23 cellular contexts compared by ENCODE assay signal in the genomic region with DNA sequence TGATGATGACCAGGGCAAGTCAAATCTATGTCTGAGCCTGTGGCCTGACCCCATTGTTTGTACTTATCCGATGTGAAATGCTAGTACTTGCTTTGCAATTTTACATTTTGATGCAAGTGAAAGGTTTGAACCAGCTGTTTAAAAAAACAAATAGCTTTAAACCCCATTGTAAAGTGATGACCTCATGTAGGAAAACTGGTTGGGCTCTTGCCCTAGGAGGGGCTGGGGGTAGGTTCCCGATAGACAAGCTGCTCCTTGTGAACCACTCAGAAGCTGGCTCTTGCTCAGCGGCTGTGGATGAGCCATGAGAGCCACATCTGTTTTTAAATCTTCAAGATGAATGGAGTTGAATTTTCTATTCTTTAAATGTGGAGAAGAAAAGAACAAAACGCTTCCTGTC.
DNase-seq lines count a peak whose midpoint lies in the region; ATAC-seq and TF ChIP-seq lines count a peak whose summit lies in the region.
"Had no signal": no experiment of that assay in that cellular context is flagged by ENCODE, and none has a peak within 500 bp of the region (broad histone marks: within the 10 kb centered on the region; RNA-seq: fewer than 3 reads in every experiment).

No MANE protein-coding gene starts in this region.

- H3K4me3 ChIP-seq in right cardiac atrium (ENCODE audit: low read length) = no peak overlapping the region
- H3K4me3 ChIP-seq: adrenal gland, SJSA1, suprapubic skin had no signal

- H3K4me1 ChIP-seq in right cardiac atrium (ENCODE audit: control insufficient read depth, insufficient read depth, low read length) = no peaks in the 10 kb centered on the region
- H3K4me1 ChIP-seq: adrenal gland, SJSA1 had no signal

- ATAC-seq in right cardiac atrium = no peak
- no peak for ATAC-seq in HG03159 (IDR thresholded peaks at IDR 0.05; ENCODE audit: unreplicated experiment)
- no peak for ATAC-seq in HG03280 (IDR thresholded peaks at IDR 0.05; ENCODE audit: unreplicated experiment)
- ATAC-seq: left colon, PC-3 had no signal

- H3K9me3 Mint-ChIP-seq in nephron = no peaks in the 10 kb centered on the region
- H3K9me3 Mint-ChIP-seq in activated CD4-positive, alpha-beta T cell treated with anti-CD3 and anti-CD28 coated beads, Interleukin-2, amount 10 ng/mL, durations not matched to agents 7 days and 5 days = no peaks in the 10 kb centered on the region

- 30% methylated on average over 4 of the region's 4 CpGs for WGBS in right cardiac atrium

- peak overlapping the region; percentile 3 to 44 (median 26) for H3K27ac Mint-ChIP-seq in nephron
- H3K27ac Mint-ChIP-seq in activated CD4-positive, alpha-beta T cell treated with anti-CD3 and anti-CD28 coated beads, Interleukin-2, amount 10 ng/mL, durations not matched to agents 7 days and 5 days = no peak overlapping the region
- H3K27ac Mint-ChIP-seq: dendritic cell treated with granulocyte-macrophage colony-stimulating factor and Interleukin-4, amounts not matched to agents 40 ng/mL and 50 ng/mL, for 4 days had no signal

- H3K9me3 ChIP-seq in right cardiac atrium (ENCODE audit: control insufficient read depth, low read length) = no peaks in the 10 kb centered on the region
- H3K9me3 ChIP-seq: adrenal gland, SJSA1, suprapubic skin had no signal

- intact Hi-C loops in right cardiac atrium (cut with DNase I) = no loop called here

- POLR2A ChIA-PET in activated CD4-positive, alpha-beta T cell treated with anti-CD3 and anti-CD28 coated beads, Interleukin-2, amount 10 ng/mL, durations not matched to agents 7 days and 5 days (lab: Charles Lee) = no interaction called here

- no peak overlapping the region for H3K4me3 Mint-ChIP-seq in nephron
- no peak overlapping the region for H3K4me3 Mint-ChIP-seq in activated CD4-positive, alpha-beta T cell treated with anti-CD3 and anti-CD28 coated beads, Interleukin-2, amount 10 ng/mL, durations not matched to agents 7 days and 5 days
- H3K4me3 Mint-ChIP-seq: dendritic cell treated with granulocyte-macrophage colony-stimulating factor and Interleukin-4, amounts not matched to agents 40 ng/mL and 50 ng/mL, for 4 days had no signal

- peaks cover 15% of the 10 kb centered on the region for H3K27me3 Mint-ChIP-seq in nephron (ENCODE audit: low read depth)
- H3K27me3 Mint-ChIP-seq in activated CD4-positive, alpha-beta T cell treated with anti-CD3 and anti-CD28 coated beads, Interleukin-2, amount 10 ng/mL, durations not matched to agents 7 days and 5 days = no peaks in the 10 kb centered on the region

- TF ChIP-seq CTCF in nephron (IDR thresholded peaks at IDR 0.05; ENCODE audit: unreplicated experiment in 3 of 3) = no peak

- H3K36me3 Mint-ChIP-seq in nephron (ENCODE audit: low read depth) = no peaks in the 10 kb centered on the region
- no peaks in the 10 kb centered on the region for H3K36me3 Mint-ChIP-seq in activated CD4-positive, alpha-beta T cell treated with anti-CD3 and anti-CD28 coated beads, Interleukin-2, amount 10 ng/mL, durations not matched to agents 7 days and 5 days (ENCODE audit: low read depth)
- H3K36me3 Mint-ChIP-seq: CD14-positive monocyte had no signal

- H3K27ac ChIP-seq in right cardiac atrium (ENCODE audit: low read length) = no peak overlapping the region
- H3K27ac ChIP-seq: adrenal gland, SJSA1, suprapubic skin, WERI-Rb-1 had no signal

- H3K4me1 Mint-ChIP-seq in nephron = peaks cover 32% of the 10 kb centered on the region
- no peaks in the 10 kb centered on the region for H3K4me1 Mint-ChIP-seq in activated CD4-positive, alpha-beta T cell treated with anti-CD3 and anti-CD28 coated beads, Interleukin-2, amount 10 ng/mL, durations not matched to agents 7 days and 5 days

- no peaks in the 10 kb centered on the region for H3K27me3 ChIP-seq in right cardiac atrium (ENCODE audit: control insufficient read depth, insufficient read depth)
- H3K27me3 ChIP-seq: adrenal gland, SJSA1, suprapubic skin had no signal

- peak; percentile 15 for DNase-seq in Ammon's horn (ENCODE audit: low spot score)
- peak; percentile 25 for DNase-seq in RPMI7951 (ENCODE audit: low read depth)
- DNase-seq in right cardiac atrium = peak in 2 of 3 donors; percentile 40 to 50
- DNase-seq in hepatic stellate cell (ENCODE audit: low spot score) = no peak
- DNase-seq in activated CD4-positive, alpha-beta T cell treated with anti-CD3 and anti-CD28 coated beads, Interleukin-2, amount 10 ng/mL, durations not matched to agents 7 days and 5 days = no peak
- DNase-seq: activated CD4-positive, alpha-beta T cell treated with anti-CD3 and anti-CD28 coated beads, Interleukin-2, amount 50 U/mL, for 48 hours; activated gamma-delta T cell; DMS153; IMR-90; NCI-H1417 treated with DMSO at 0.1 percent for 48 hours; PC-3; stimulated activated CD4-positive, alpha-beta T cell treated with anti-CD3 and anti-CD28 coated beads, Interleukin-15, amount 100 ng/mL, for 24 hours; T-helper 2 cell; WERI-Rb-1 had no signal

- CTCF ChIA-PET in activated CD4-positive, alpha-beta T cell treated with anti-CD3 and anti-CD28 coated beads, Interleukin-2, amount 10 ng/mL, durations not matched to agents 7 days and 5 days (lab: Charles Lee) = no interaction called here

Comparison
In these comparisons a context has a peak if more than half of its experiments do, and no peak if none do; other contexts are left out.
1. DNase-seq: peak in Ammon's horn (single experiment), RPMI7951 (single experiment) and right cardiac atrium (2 of 3); none in hepatic stellate cell (single experiment) and activated CD4-positive, alpha-beta T cell treated with anti-CD3 and anti-CD28 coated beads, Interleukin-2, amount 10 ng/mL, durations not matched to agents 7 days and 5 days (single experiment).